In the genomic region with DNA sequence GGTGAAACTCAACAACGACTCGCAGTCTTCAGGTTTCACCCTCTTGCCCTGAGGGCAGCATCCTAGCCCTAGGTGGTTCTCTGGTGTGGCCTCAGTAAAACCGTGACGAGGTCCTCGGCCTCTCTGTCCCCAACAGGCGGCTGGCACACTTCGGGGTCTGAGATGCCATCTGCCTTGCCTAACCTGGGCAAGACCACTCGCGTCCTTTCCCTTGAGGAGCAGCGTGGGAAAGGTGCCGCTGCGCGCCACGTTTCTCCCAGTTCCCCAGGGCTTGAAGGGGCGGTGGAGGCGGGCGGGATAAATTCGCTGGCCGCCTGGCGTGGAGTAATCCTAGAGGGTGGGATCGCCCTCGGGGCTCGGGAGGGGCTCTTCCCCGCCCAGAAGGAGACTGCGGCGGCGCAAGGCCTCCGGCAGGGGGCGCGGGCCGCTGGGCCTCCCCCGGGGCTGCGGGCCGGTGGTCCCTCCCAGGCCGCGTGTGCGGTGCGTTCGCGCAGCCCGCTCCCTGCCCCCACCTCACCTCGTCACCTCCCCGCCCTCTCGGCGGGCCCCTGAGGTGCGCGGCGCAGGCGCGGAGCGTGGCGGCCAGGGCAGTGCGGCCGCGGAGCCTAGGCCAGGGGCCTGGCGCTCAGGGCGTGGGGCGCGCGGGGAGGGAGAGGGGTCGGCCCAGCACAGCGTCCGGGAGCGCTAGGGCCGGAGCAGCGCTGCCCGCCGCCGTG, we compare ENCODE assay signal across 1 cellular context.
TF ChIP-seq lines count a peak whose summit lies in the region.

A gene with protein sequence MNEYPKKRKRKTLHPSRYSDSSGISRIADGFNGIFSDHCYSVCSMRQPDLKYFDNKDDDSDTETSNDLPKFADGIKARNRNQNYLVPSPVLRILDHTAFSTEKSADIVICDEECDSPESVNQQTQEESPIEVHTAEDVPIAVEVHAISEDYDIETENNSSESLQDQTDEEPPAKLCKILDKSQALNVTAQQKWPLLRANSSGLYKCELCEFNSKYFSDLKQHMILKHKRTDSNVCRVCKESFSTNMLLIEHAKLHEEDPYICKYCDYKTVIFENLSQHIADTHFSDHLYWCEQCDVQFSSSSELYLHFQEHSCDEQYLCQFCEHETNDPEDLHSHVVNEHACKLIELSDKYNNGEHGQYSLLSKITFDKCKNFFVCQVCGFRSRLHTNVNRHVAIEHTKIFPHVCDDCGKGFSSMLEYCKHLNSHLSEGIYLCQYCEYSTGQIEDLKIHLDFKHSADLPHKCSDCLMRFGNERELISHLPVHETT (plus strand): TSS at position 551 of the 716 bp plus-strand sequence. CDS start 5,263 bp downstream, outside the sequence.

TF ChIP-seq in GM12878, 131 proteins besides CTCF, POLR2A, EP300 and RAD21 (continued from another document and continues in another):
- TF ChIP-seq, protein P1, sequence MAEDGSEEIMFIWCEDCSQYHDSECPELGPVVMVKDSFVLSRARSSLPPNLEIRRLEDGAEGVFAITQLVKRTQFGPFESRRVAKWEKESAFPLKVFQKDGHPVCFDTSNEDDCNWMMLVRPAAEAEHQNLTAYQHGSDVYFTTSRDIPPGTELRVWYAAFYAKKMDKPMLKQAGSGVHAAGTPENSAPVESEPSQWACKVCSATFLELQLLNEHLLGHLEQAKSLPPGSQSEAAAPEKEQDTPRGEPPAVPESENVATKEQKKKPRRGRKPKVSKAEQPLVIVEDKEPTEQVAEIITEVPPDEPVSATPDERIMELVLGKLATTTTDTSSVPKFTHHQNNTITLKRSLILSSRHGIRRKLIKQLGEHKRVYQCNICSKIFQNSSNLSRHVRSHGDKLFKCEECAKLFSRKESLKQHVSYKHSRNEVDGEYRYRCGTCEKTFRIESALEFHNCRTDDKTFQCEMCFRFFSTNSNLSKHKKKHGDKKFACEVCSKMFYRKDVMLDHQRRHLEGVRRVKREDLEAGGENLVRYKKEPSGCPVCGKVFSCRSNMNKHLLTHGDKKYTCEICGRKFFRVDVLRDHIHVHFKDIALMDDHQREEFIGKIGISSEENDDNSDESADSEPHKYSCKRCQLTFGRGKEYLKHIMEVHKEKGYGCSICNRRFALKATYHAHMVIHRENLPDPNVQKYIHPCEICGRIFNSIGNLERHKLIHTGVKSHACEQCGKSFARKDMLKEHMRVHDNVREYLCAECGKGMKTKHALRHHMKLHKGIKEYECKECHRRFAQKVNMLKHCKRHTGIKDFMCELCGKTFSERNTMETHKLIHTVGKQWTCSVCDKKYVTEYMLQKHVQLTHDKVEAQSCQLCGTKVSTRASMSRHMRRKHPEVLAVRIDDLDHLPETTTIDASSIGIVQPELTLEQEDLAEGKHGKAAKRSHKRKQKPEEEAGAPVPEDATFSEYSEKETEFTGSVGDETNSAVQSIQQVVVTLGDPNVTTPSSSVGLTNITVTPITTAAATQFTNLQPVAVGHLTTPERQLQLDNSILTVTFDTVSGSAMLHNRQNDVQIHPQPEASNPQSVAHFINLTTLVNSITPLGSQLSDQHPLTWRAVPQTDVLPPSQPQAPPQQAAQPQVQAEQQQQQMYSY (CRISPR knock-in tag; IDR thresholded peaks at IDR 0.05) = no peak
- TF ChIP-seq, protein P2, sequence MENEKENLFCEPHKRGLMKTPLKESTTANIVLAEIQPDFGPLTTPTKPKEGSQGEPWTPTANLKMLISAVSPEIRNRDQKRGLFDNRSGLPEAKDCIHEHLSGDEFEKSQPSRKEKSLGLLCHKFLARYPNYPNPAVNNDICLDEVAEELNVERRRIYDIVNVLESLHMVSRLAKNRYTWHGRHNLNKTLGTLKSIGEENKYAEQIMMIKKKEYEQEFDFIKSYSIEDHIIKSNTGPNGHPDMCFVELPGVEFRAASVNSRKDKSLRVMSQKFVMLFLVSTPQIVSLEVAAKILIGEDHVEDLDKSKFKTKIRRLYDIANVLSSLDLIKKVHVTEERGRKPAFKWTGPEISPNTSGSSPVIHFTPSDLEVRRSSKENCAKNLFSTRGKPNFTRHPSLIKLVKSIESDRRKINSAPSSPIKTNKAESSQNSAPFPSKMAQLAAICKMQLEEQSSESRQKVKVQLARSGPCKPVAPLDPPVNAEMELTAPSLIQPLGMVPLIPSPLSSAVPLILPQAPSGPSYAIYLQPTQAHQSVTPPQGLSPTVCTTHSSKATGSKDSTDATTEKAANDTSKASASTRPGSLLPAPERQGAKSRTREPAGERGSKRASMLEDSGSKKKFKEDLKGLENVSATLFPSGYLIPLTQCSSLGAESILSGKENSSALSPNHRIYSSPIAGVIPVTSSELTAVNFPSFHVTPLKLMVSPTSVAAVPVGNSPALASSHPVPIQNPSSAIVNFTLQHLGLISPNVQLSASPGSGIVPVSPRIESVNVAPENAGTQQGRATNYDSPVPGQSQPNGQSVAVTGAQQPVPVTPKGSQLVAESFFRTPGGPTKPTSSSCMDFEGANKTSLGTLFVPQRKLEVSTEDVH (IDR thresholded peaks at IDR 0.05; ENCODE audit: low read depth, partially characterized antibody) = no peak
- TF ChIP-seq STAT1 (conservative IDR thresholded peaks at IDR 0.05) (no peak), SREBF2 (IDR thresholded peaks at IDR 0.05; ENCODE audit: low read length) (no peak), TBL1XR1 (IDR thresholded peaks at IDR 0.05; ENCODE audit: low read depth, low read length) (0 out of 2 replicates have a peak, but pooled peaks have one; percentile 29), ZNF384 (IDR thresholded peaks at IDR 0.05; ENCODE audit: borderline replicate concordance, low read depth, low read length) (no peak), CBX3 (IDR thresholded peaks at IDR 0.05; ENCODE audit: borderline replicate concordance, low read depth) (no peak), SMAD5 (IDR thresholded peaks at IDR 0.05; ENCODE audit: low read depth) (no peak), POLR2AphosphoS5 (IDR thresholded peaks at IDR 0.05; ENCODE audit: low read length) (no peak; the same call in 1 of the 2 replicates), TARDBP (IDR thresholded peaks at IDR 0.05; ENCODE audit: borderline replicate concordance) (peak; percentile 79; the same call in 1 of the 2 replicates), RCOR1 (conservative IDR thresholded peaks at IDR 0.05; ENCODE audit: low read depth, low read length) (no peak), FOXM1 (IDR thresholded peaks at IDR 0.05; ENCODE audit: low read depth, low read length) (no peak), YY1 (IDR thresholded peaks at IDR 0.05; ENCODE audit: low read depth, low read length) (peak; percentile 57), SUZ12 (IDR thresholded peaks at IDR 0.05; ENCODE audit: unreplicated experiment) (no peak), SRF (IDR thresholded peaks at IDR 0.05; ENCODE audit: low read depth in 2 of 2, low read length in 2 of 2) (no peak), HCFC1 (IDR thresholded peaks at IDR 0.05; ENCODE audit: low read length) (peak; percentile 44; the same call in 1 of the 2 replicates), ZNF622 (IDR thresholded peaks at IDR 0.05) (no peak), MEF2B (IDR thresholded peaks at IDR 0.05; ENCODE audit: partially characterized antibody, poor library complexity, severe bottlenecking) (peak; percentile 45), MYC (IDR thresholded peaks at IDR 0.05; ENCODE audit: insufficient read depth, insufficient read length, insufficient replicate concordance, low read length, severe bottlenecking) (peak; percentile 74), CBX5 (IDR thresholded peaks at IDR 0.05; ENCODE audit: low read depth) (no peak), NFYA (IDR thresholded peaks at IDR 0.05; ENCODE audit: borderline replicate concordance, low read depth, low read length) (no peak)
- TF ChIP-seq, protein P3, sequence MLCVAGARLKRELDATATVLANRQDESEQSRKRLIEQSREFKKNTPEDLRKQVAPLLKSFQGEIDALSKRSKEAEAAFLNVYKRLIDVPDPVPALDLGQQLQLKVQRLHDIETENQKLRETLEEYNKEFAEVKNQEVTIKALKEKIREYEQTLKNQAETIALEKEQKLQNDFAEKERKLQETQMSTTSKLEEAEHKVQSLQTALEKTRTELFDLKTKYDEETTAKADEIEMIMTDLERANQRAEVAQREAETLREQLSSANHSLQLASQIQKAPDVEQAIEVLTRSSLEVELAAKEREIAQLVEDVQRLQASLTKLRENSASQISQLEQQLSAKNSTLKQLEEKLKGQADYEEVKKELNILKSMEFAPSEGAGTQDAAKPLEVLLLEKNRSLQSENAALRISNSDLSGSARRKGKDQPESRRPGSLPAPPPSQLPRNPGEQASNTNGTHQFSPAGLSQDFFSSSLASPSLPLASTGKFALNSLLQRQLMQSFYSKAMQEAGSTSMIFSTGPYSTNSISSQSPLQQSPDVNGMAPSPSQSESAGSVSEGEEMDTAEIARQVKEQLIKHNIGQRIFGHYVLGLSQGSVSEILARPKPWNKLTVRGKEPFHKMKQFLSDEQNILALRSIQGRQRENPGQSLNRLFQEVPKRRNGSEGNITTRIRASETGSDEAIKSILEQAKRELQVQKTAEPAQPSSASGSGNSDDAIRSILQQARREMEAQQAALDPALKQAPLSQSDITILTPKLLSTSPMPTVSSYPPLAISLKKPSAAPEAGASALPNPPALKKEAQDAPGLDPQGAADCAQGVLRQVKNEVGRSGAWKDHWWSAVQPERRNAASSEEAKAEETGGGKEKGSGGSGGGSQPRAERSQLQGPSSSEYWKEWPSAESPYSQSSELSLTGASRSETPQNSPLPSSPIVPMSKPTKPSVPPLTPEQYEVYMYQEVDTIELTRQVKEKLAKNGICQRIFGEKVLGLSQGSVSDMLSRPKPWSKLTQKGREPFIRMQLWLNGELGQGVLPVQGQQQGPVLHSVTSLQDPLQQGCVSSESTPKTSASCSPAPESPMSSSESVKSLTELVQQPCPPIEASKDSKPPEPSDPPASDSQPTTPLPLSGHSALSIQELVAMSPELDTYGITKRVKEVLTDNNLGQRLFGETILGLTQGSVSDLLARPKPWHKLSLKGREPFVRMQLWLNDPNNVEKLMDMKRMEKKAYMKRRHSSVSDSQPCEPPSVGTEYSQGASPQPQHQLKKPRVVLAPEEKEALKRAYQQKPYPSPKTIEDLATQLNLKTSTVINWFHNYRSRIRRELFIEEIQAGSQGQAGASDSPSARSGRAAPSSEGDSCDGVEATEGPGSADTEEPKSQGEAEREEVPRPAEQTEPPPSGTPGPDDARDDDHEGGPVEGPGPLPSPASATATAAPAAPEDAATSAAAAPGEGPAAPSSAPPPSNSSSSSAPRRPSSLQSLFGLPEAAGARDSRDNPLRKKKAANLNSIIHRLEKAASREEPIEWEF (IDR thresholded peaks at IDR 0.05; ENCODE audit: insufficient replicate concordance, low read depth, low read length) = no peak
- TF ChIP-seq, protein P4, sequence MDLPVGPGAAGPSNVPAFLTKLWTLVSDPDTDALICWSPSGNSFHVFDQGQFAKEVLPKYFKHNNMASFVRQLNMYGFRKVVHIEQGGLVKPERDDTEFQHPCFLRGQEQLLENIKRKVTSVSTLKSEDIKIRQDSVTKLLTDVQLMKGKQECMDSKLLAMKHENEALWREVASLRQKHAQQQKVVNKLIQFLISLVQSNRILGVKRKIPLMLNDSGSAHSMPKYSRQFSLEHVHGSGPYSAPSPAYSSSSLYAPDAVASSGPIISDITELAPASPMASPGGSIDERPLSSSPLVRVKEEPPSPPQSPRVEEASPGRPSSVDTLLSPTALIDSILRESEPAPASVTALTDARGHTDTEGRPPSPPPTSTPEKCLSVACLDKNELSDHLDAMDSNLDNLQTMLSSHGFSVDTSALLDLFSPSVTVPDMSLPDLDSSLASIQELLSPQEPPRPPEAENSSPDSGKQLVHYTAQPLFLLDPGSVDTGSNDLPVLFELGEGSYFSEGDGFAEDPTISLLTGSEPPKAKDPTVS (IDR thresholded peaks at IDR 0.05; ENCODE audit: low read depth, low read length) = no peak
- TF ChIP-seq, protein P5, sequence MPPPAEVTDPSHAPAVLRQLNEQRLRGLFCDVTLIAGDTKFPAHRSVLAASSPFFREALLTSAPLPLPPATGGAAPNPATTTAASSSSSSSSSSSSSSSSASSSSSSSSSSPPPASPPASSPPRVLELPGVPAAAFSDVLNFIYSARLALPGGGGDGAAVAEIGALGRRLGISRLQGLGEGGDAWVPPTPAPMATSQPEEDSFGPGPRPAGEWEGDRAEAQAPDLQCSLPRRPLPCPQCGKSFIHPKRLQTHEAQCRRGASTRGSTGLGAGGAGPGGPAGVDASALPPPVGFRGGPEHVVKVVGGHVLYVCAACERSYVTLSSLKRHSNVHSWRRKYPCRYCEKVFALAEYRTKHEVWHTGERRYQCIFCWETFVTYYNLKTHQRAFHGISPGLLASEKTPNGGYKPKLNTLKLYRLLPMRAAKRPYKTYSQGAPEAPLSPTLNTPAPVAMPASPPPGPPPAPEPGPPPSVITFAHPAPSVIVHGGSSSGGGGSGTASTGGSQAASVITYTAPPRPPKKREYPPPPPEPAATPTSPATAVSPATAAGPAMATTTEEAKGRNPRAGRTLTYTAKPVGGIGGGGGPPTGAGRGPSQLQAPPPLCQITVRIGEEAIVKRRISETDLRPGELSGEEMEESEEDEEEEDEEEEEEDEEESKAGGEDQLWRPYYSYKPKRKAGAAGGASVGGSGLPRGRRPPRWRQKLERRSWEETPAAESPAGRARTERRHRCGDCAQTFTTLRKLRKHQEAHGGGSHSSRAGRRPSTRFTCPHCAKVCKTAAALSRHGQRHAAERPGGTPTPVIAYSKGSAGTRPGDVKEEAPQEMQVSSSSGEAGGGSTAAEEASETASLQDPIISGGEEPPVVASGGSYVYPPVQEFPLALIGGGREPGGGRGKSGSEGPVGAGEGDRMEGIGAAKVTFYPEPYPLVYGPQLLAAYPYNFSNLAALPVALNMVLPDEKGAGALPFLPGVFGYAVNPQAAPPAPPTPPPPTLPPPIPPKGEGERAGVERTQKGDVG (CRISPR knock-in tag; IDR thresholded peaks at IDR 0.05) = no peak
- TF ChIP-seq, protein P6, sequence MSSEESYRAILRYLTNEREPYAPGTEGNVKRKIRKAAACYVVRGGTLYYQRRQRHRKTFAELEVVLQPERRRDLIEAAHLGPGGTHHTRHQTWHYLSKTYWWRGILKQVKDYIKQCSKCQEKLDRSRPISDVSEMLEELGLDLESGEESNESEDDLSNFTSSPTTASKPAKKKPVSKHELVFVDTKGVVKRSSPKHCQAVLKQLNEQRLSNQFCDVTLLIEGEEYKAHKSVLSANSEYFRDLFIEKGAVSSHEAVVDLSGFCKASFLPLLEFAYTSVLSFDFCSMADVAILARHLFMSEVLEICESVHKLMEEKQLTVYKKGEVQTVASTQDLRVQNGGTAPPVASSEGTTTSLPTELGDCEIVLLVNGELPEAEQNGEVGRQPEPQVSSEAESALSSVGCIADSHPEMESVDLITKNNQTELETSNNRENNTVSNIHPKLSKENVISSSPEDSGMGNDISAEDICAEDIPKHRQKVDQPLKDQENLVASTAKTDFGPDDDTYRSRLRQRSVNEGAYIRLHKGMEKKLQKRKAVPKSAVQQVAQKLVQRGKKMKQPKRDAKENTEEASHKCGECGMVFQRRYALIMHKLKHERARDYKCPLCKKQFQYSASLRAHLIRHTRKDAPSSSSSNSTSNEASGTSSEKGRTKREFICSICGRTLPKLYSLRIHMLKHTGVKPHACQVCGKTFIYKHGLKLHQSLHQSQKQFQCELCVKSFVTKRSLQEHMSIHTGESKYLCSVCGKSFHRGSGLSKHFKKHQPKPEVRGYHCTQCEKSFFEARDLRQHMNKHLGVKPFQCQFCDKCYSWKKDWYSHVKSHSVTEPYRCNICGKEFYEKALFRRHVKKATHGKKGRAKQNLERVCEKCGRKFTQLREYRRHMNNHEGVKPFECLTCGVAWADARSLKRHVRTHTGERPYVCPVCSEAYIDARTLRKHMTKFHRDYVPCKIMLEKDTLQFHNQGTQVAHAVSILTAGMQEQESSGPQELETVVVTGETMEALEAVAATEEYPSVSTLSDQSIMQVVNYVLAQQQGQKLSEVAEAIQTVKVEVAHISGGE (CRISPR knock-in tag; IDR thresholded peaks at IDR 0.05) = no peak
- TF ChIP-seq, protein P7, sequence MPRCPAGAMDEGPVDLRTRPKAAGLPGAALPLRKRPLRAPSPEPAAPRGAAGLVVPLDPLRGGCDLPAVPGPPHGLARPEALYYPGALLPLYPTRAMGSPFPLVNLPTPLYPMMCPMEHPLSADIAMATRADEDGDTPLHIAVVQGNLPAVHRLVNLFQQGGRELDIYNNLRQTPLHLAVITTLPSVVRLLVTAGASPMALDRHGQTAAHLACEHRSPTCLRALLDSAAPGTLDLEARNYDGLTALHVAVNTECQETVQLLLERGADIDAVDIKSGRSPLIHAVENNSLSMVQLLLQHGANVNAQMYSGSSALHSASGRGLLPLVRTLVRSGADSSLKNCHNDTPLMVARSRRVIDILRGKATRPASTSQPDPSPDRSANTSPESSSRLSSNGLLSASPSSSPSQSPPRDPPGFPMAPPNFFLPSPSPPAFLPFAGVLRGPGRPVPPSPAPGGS (IDR thresholded peaks at IDR 0.05; ENCODE audit: borderline replicate concordance, insufficient read depth, low read depth, low read length, poor library complexity, severe bottlenecking) = no peak
